ENCODE assay signal across 9 cellular contexts in genomic region chr4:149371021-149371420, GRCh38.
A peak's percentile ranks its signal among the peaks of the same experiment; 100 is the strongest.
DNase-seq lines count a peak whose midpoint lies in the region; ATAC-seq and TF ChIP-seq lines count a peak whose summit lies in the region.
"Had no signal": no experiment of that assay in that cellular context is flagged by ENCODE, and none has a peak within 500 bp of the region (broad histone marks: within the 10 kb centered on the region; RNA-seq: fewer than 3 reads in every experiment).

No MANE protein-coding gene starts in this region.

- H3K4me3 ChIP-seq in lung, result no peak overlapping the region
- H3K4me3 ChIP-seq: K562 had no signal

- whole genome bisulfite sequencing in lung, 2 donors, result 25 to 31% methylated on average over 3 of the region's 3 CpGs

- H3K27ac ChIP-seq in lung (ENCODE audit: low read depth in 1 of 2, low read length in 1 of 2), result no peak overlapping the region

- H3K36me3 Mint-ChIP-seq in chondrocyte (ENCODE audit: low read depth), result no peaks in the 10 kb centered on the region

- H3K27me3 Mint-ChIP-seq in chondrocyte (ENCODE audit: low read depth), result peaks cover 11% of the 10 kb centered on the region

- TF ChIP-seq CTCF in chondrocyte (IDR thresholded peaks at IDR 0.05) (peak; percentile 79), lung (IDR thresholded peaks at IDR 0.05; ENCODE audit: control extremely low read depth, extremely low read depth) (no peak)

- no peaks in the 10 kb centered on the region for H3K9me3 ChIP-seq in lung (ENCODE audit: control insufficient read depth in 2 of 2, insufficient read depth in 1 of 2, low read length in 1 of 2)

- H3K4me3 Mint-ChIP-seq in chondrocyte (ENCODE audit: unreplicated experiment), result no peak overlapping the region

- no peaks in the 10 kb centered on the region for H3K36me3 ChIP-seq in lung (ENCODE audit: control insufficient read depth in 2 of 2, insufficient read depth in 2 of 2, low read length in 2 of 2)

- no peaks in the 10 kb centered on the region for H3K9me3 Mint-ChIP-seq in chondrocyte (ENCODE audit: low read depth)

- H3K27me3 ChIP-seq in lung (ENCODE audit: control insufficient read depth, insufficient read depth), result no peaks in the 10 kb centered on the region

- peak; percentile 65 for ATAC-seq in GM19324 (IDR thresholded peaks at IDR 0.05; ENCODE audit: low FRiP score, unreplicated experiment)
- ATAC-seq in HG03432 (IDR thresholded peaks at IDR 0.05; ENCODE audit: unreplicated experiment), result peak; percentile 82
- ATAC-seq in lung (ENCODE audit: insufficient read depth, low FRiP score), result peak; percentile 27
- ATAC-seq: K562 had no signal

- no peak overlapping the region for H3K27ac Mint-ChIP-seq in chondrocyte (ENCODE audit: unreplicated experiment)

- H3K4me1 Mint-ChIP-seq in chondrocyte (ENCODE audit: low read depth), result peaks cover 7% of the 10 kb centered on the region

- DNase-seq in COR-L47 (lab: John Stamatoyannopoulos, UW) (peak; percentile 66), NCI-H526 (lab: John Stamatoyannopoulos, UW) (peak; percentile 53 to 87), chondrocyte (ENCODE audit: low spot score) (no peak), lung (ENCODE audit: low spot score) (no peak)
- no peak for DNase-seq in stimulated activated CD8-positive, alpha-beta memory T cell treated with anti-CD3 and anti-CD28 coated beads, Interleukin-4, amount 100 ng/mL, for 48 hours
- DNase-seq in activated CD4-positive, alpha-beta T cell treated with anti-CD3 and anti-CD28 coated beads for 4 hours, result no peak

- H3K4me1 ChIP-seq in lung (ENCODE audit: control insufficient read depth in 2 of 2, insufficient read depth in 2 of 2, low read length in 2 of 2), result no peaks in the 10 kb centered on the region

Comparison
In these comparisons a context has a peak if more than half of its experiments do, and no peak if none do; other contexts are left out.
1. DNase-seq: peak in COR-L47 (single experiment) and NCI-H526 (2 of 2); none in chondrocyte (single experiment), lung (single experiment), stimulated activated CD8-positive, alpha-beta memory T cell treated with anti-CD3 and anti-CD28 coated beads, Interleukin-4, amount 100 ng/mL, for 48 hours (single experiment) and activated CD4-positive, alpha-beta T cell treated with anti-CD3 and anti-CD28 coated beads for 4 hours (0 of 2).
2. ATAC-seq: peak in every context shown above with its lines; median percentile 82 in HG03432; 65 in GM19324; 27 in lung.